In genomic region chr6:127266892-127267741, GRCh38 we compare ENCODE assay signal across 1 cellular context.
TF ChIP-seq lines count a peak whose summit lies in the region.

No MANE protein-coding gene starts in this region.

TF ChIP-seq in HepG2, 621 proteins besides CTCF, POLR2A, EP300 and RAD21 (continued from another document):
- TF ChIP-seq, protein P1, sequence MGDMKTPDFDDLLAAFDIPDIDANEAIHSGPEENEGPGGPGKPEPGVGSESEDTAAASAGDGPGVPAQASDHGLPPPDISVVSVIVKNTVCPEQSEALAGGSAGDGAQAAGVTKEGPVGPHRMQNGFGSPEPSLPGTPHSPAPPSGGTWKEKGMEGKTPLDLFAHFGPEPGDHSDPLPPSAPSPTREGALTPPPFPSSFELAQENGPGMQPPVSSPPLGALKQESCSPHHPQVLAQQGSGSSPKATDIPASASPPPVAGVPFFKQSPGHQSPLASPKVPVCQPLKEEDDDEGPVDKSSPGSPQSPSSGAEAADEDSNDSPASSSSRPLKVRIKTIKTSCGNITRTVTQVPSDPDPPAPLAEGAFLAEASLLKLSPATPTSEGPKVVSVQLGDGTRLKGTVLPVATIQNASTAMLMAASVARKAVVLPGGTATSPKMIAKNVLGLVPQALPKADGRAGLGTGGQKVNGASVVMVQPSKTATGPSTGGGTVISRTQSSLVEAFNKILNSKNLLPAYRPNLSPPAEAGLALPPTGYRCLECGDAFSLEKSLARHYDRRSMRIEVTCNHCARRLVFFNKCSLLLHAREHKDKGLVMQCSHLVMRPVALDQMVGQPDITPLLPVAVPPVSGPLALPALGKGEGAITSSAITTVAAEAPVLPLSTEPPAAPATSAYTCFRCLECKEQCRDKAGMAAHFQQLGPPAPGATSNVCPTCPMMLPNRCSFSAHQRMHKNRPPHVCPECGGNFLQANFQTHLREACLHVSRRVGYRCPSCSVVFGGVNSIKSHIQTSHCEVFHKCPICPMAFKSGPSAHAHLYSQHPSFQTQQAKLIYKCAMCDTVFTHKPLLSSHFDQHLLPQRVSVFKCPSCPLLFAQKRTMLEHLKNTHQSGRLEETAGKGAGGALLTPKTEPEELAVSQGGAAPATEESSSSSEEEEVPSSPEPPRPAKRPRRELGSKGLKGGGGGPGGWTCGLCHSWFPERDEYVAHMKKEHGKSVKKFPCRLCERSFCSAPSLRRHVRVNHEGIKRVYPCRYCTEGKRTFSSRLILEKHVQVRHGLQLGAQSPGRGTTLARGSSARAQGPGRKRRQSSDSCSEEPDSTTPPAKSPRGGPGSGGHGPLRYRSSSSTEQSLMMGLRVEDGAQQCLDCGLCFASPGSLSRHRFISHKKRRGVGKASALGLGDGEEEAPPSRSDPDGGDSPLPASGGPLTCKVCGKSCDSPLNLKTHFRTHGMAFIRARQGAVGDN (CRISPR knock-in tag; IDR thresholded peaks at IDR 0.05): peak; percentile 94
- TF ChIP-seq CBFB (CRISPR knock-in tag; IDR thresholded peaks at IDR 0.05) (peak; percentile 29; the same call in 1 of the 2 replicates), HMGXB3 (CRISPR knock-in tag; IDR thresholded peaks at IDR 0.05; ENCODE audit: borderline replicate concordance) (0 out of 2 replicates have a peak, but pooled peaks have one; percentile 67), ZNF275 (CRISPR knock-in tag; IDR thresholded peaks at IDR 0.05; ENCODE audit: borderline replicate concordance) (peak; percentile 96; the same call in 1 of the 2 replicates), FOXA1 (IDR thresholded peaks at IDR 0.05) (no peak), FOXA1 (CRISPR knock-in tag; IDR thresholded peaks at IDR 0.05) (no peak; the same call in 1 of the 2 replicates), ZNF713 (CRISPR knock-in tag; IDR thresholded peaks at IDR 0.05) (no peak), RORA (CRISPR knock-in tag; IDR thresholded peaks at IDR 0.05) (no peak), ZNF891 (CRISPR knock-in tag; IDR thresholded peaks at IDR 0.05) (peak; percentile 71; the same call in 1 of the 2 replicates), CAMTA2 (CRISPR knock-in tag; IDR thresholded peaks at IDR 0.05; ENCODE audit: borderline replicate concordance) (peak; percentile 65; the same call in 1 of the 2 replicates), RFX5 (IDR thresholded peaks at IDR 0.05; ENCODE audit: low read depth, low read length) (no peak), ZC3H13 (CRISPR knock-in tag; IDR thresholded peaks at IDR 0.05) (peak; percentile 78; the same call in 1 of the 2 replicates), SCMH1 (CRISPR knock-in tag; IDR thresholded peaks at IDR 0.05; ENCODE audit: borderline replicate concordance) (no peak), ZNF230 (CRISPR knock-in tag; IDR thresholded peaks at IDR 0.05) (peak; percentile 90; the same call in 1 of the 2 replicates), ZNF160 (CRISPR knock-in tag; IDR thresholded peaks at IDR 0.05) (peak; percentile 51; the same call in 1 of the 2 replicates), ZNF296 (CRISPR knock-in tag; conservative IDR thresholded peaks at IDR 0.05) (no peak), ZNF281 (CRISPR knock-in tag; IDR thresholded peaks at IDR 0.05; ENCODE audit: borderline replicate concordance) (peak; percentile 4; the same call in 1 of the 2 replicates)
- TF ChIP-seq, protein P2, sequence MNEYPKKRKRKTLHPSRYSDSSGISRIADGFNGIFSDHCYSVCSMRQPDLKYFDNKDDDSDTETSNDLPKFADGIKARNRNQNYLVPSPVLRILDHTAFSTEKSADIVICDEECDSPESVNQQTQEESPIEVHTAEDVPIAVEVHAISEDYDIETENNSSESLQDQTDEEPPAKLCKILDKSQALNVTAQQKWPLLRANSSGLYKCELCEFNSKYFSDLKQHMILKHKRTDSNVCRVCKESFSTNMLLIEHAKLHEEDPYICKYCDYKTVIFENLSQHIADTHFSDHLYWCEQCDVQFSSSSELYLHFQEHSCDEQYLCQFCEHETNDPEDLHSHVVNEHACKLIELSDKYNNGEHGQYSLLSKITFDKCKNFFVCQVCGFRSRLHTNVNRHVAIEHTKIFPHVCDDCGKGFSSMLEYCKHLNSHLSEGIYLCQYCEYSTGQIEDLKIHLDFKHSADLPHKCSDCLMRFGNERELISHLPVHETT (CRISPR knock-in tag; conservative IDR thresholded peaks at IDR 0.05): peak; percentile 66
- TF ChIP-seq, protein P3, sequence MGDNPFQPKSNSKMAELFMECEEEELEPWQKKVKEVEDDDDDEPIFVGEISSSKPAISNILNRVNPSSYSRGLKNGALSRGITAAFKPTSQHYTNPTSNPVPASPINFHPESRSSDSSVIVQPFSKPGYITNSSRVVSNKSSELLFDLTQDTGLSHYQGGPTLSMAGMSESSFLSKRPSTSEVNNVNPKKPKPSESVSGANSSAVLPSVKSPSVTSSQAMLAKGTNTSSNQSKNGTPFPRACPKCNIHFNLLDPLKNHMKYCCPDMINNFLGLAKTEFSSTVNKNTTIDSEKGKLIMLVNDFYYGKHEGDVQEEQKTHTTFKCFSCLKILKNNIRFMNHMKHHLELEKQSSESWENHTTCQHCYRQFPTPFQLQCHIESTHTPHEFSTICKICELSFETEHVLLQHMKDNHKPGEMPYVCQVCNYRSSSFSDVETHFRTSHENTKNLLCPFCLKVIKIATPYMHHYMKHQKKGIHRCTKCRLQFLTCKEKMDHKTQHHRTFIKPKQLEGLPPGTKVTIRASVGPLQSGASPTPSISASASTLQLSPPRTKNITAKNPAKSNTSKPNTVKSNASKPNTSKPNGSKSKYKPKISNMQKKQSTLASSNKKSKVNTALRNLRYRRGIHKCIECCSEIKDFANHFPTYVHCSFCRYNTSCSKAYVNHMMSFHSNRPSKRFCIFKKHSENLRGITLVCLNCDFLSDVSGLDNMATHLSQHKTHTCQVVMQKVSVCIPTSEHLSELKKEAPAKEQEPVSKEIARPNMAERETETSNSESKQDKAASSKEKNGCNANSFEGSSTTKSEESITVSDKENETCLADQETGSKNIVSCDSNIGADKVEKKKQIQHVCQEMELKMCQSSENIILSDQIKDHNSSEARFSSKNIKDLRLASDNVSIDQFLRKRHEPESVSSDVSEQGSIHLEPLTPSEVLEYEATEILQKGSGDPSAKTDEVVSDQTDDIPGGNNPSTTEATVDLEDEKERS (CRISPR knock-in tag; IDR thresholded peaks at IDR 0.05): no peak
- TF ChIP-seq, protein P4, sequence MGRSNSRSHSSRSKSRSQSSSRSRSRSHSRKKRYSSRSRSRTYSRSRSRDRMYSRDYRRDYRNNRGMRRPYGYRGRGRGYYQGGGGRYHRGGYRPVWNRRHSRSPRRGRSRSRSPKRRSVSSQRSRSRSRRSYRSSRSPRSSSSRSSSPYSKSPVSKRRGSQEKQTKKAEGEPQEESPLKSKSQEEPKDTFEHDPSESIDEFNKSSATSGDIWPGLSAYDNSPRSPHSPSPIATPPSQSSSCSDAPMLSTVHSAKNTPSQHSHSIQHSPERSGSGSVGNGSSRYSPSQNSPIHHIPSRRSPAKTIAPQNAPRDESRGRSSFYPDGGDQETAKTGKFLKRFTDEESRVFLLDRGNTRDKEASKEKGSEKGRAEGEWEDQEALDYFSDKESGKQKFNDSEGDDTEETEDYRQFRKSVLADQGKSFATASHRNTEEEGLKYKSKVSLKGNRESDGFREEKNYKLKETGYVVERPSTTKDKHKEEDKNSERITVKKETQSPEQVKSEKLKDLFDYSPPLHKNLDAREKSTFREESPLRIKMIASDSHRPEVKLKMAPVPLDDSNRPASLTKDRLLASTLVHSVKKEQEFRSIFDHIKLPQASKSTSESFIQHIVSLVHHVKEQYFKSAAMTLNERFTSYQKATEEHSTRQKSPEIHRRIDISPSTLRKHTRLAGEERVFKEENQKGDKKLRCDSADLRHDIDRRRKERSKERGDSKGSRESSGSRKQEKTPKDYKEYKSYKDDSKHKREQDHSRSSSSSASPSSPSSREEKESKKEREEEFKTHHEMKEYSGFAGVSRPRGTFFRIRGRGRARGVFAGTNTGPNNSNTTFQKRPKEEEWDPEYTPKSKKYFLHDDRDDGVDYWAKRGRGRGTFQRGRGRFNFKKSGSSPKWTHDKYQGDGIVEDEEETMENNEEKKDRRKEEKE (IDR thresholded peaks at IDR 0.05): no peak
TF ChIP-seq in HepG2: peak in this region for 322.
